ENCODE assay signal across 12 cellular contexts in genomic region chr1:8419861-8420260, GRCh38.
A peak's percentile ranks its signal among the peaks of the same experiment; 100 is the strongest.
DNase-seq lines count a peak whose midpoint lies in the region; ATAC-seq and TF ChIP-seq lines count a peak whose summit lies in the region.
"Had no signal": no experiment of that assay in that cellular context is flagged by ENCODE, and none has a peak within 500 bp of the region (broad histone marks: within the 10 kb centered on the region; RNA-seq: fewer than 3 reads in every experiment).

No MANE protein-coding gene starts in this region.

- no peaks in the 10 kb centered on the region for H3K27me3 Mint-ChIP-seq in endodermal cell (ENCODE audit: insufficient read depth)
- H3K27me3 Mint-ChIP-seq in activated T-cell treated with anti-CD3 and anti-CD28 coated beads, Interleukin-2, amount 50 U/mL, for 24 hours, result no peaks in the 10 kb centered on the region
- H3K27me3 Mint-ChIP-seq: T-cell had no signal

- H3K27ac Mint-ChIP-seq in endodermal cell, result no peak overlapping the region
- H3K27ac Mint-ChIP-seq in activated T-cell treated with anti-CD3 and anti-CD28 coated beads, Interleukin-2, amount 50 U/mL, for 24 hours, result no peak overlapping the region
- H3K27ac Mint-ChIP-seq: T-cell had no signal

- peaks cover 87% of the 10 kb centered on the region for H3K79me2 ChIP-seq in Loucy (ENCODE audit: insufficient read depth, low read length)

- peaks cover 86% of the 10 kb centered on the region for H3K4me1 ChIP-seq in Loucy (ENCODE audit: insufficient read depth, low read length, poor library complexity, severe bottlenecking)
- H3K4me1 ChIP-seq in endodermal cell (ENCODE audit: control insufficient read depth, insufficient read depth, low read length), result peaks cover 10% of the 10 kb centered on the region
- H3K4me1 ChIP-seq in muscle layer of colon (ENCODE audit: insufficient read depth, low read length), result peaks cover 70% of the 10 kb centered on the region
- peaks cover 55 to 65% of the 10 kb centered on the region in 2 donors for H3K4me1 ChIP-seq in thoracic aorta (ENCODE audit: control insufficient read depth in 1 of 2, low read depth in 2 of 2)

- H3K9ac ChIP-seq in Loucy (ENCODE audit: low read depth, low read length, poor library complexity, severe bottlenecking), result peak overlapping the region; percentile 89
- H3K9ac ChIP-seq in endodermal cell (ENCODE audit: extremely low read depth, low read length, poor library complexity, severe bottlenecking), result no peak overlapping the region
- peak overlapping the region; percentile 81 for H3K9ac ChIP-seq in muscle layer of colon (ENCODE audit: low read length)

- no peaks in the 10 kb centered on the region for H3K27me3 ChIP-seq in Loucy (ENCODE audit: insufficient read depth, low read length, poor library complexity, severe bottlenecking)
- no peaks in the 10 kb centered on the region for H3K27me3 ChIP-seq in endodermal cell (ENCODE audit: control insufficient read depth, insufficient read depth, low read length, poor library complexity, severe bottlenecking)
- H3K27me3 ChIP-seq in muscle layer of colon (ENCODE audit: control insufficient read depth in 1 of 2, insufficient read depth in 2 of 2, low read length in 2 of 2), result no peaks in the 10 kb centered on the region
- H3K27me3 ChIP-seq in thoracic aorta (replicated peaks; ENCODE audit: insufficient read depth), result no peaks in the 10 kb centered on the region

- H3K9me3 ChIP-seq in Loucy (ENCODE audit: insufficient read depth, low read depth, low read length) (no peaks in the 10 kb centered on the region), endodermal cell (ENCODE audit: control insufficient read depth, low read length) (no peaks in the 10 kb centered on the region), muscle layer of colon (ENCODE audit: low read length) (no peaks in the 10 kb centered on the region), thoracic aorta (no peaks in the 10 kb centered on the region)

- peaks cover 28% of the 10 kb centered on the region for H3K36me3 Mint-ChIP-seq in endodermal cell (ENCODE audit: low read depth)
- peaks cover 20% of the 10 kb centered on the region for H3K36me3 Mint-ChIP-seq in activated T-cell treated with anti-CD3 and anti-CD28 coated beads, Interleukin-2, amount 50 U/mL, for 24 hours (ENCODE audit: low read depth)

- H3K36me3 ChIP-seq in Loucy (ENCODE audit: insufficient read depth, low read length) (peaks cover 26% of the 10 kb centered on the region; the same call in 1 of the 2 replicates), endodermal cell (ENCODE audit: control insufficient read depth, insufficient read depth, low read length) (peaks cover 68% of the 10 kb centered on the region), muscle layer of colon (ENCODE audit: insufficient read depth, low read length) (peaks cover 17% of the 10 kb centered on the region), thoracic aorta (peaks cover 7% of the 10 kb centered on the region)

- peaks cover 75% of the 10 kb centered on the region for H4K20me1 ChIP-seq in Loucy (ENCODE audit: insufficient read depth, low read length, poor library complexity, severe bottlenecking)

- H3K4me3 ChIP-seq in Loucy (ENCODE audit: low read length, poor library complexity, severe bottlenecking) (peak overlapping the region; percentile 90), endodermal cell (ENCODE audit: low read length) (peak overlapping the region; percentile 87), muscle layer of colon (ENCODE audit: low read depth in 1 of 2, low read length in 2 of 2) (peak overlapping the region; percentile 7 to 74), thoracic aorta (peak overlapping the region; percentile 82)

- no peak for ATAC-seq in thoracic aorta (ENCODE audit: insufficient number of reproducible peaks, low FRiP score, low read depth)

- TF ChIP-seq CTCF in Loucy (conservative IDR thresholded peaks at IDR 0.05; ENCODE audit: low read length) (no peak), endodermal cell (conservative IDR thresholded peaks at IDR 0.05) (no peak), thoracic aorta (IDR thresholded peaks at IDR 0.05) (no peak)

- H3K4me3 Mint-ChIP-seq in endodermal cell, result no peak overlapping the region
- no peak overlapping the region for H3K4me3 Mint-ChIP-seq in activated T-cell treated with anti-CD3 and anti-CD28 coated beads, Interleukin-2, amount 50 U/mL, for 24 hours
- H3K4me3 Mint-ChIP-seq: T-cell had no signal

- DNase-seq in endodermal cell, result no peak
- no peak for DNase-seq in thoracic aorta (ENCODE audit: low spot score)
- DNase-seq in activated naive CD4-positive, alpha-beta T cell treated with anti-CD3 and anti-CD28 coated beads, Interleukin-2, amount 50 U/mL, for 16 hours, result no peak
- DNase-seq in NCI-H187 treated with DMSO at 0.1 percent for 48 hours (lab: John Stamatoyannopoulos, UW), result no peak
- no peak for DNase-seq in activated T-cell treated with anti-CD3 and anti-CD28 coated beads, Interleukin-2, amount 50 U/mL, for 48 hours
- no peak for DNase-seq in activated T-cell treated with anti-CD3 and anti-CD28 coated beads, Interleukin-2, amount 50 U/mL, for 24 hours
- DNase-seq: activated CD8-positive, alpha-beta memory T cell treated with anti-CD3 and anti-CD28 coated beads for 24 hours; DMS79; NCI-H1436 treated with DMSO at 0.1 percent for 48 hours; T-cell had no signal

- H3K9me3 Mint-ChIP-seq in endodermal cell, result no peaks in the 10 kb centered on the region
- H3K9me3 Mint-ChIP-seq in activated T-cell treated with anti-CD3 and anti-CD28 coated beads, Interleukin-2, amount 50 U/mL, for 24 hours, result no peaks in the 10 kb centered on the region
- H3K9me3 Mint-ChIP-seq: T-cell had no signal

- H3K4me1 Mint-ChIP-seq in endodermal cell, result peaks cover 22% of the 10 kb centered on the region
- H3K4me1 Mint-ChIP-seq in activated T-cell treated with anti-CD3 and anti-CD28 coated beads, Interleukin-2, amount 50 U/mL, for 24 hours (ENCODE audit: low read depth), result peaks cover 37% of the 10 kb centered on the region

- peaks cover 6% of the 10 kb centered on the region; the same call in 1 of the 2 replicates for H3F3A ChIP-seq in Loucy (ENCODE audit: low read depth)

- H3K9me2 ChIP-seq in Loucy (replicated peaks; ENCODE audit: low read depth, low read length), result no peaks in the 10 kb centered on the region

- H3K27ac ChIP-seq in endodermal cell (ENCODE audit: low read depth, low read length), result no peak overlapping the region
- H3K27ac ChIP-seq in muscle layer of colon (ENCODE audit: low read depth, low read length), result peak overlapping the region; percentile 95
- peak overlapping the region; percentile 62 to 96 for H3K27ac ChIP-seq in thoracic aorta

- H2AFZ ChIP-seq in Loucy (ENCODE audit: low read length), result no peak overlapping the region

- peak overlapping the region; percentile 91 for H3K4me2 ChIP-seq in Loucy (ENCODE audit: low read depth, low read length, poor library complexity, severe bottlenecking)

- WGBS in endodermal cell (ENCODE audit: insufficient coverage in 1 of 2, insufficient read length in 1 of 2), 2 experiments, result 90 to 91% methylated on average over 2 to 3 of the region's 3 CpGs
